Comparison of ENCODE assay signal across 10 cellular contexts in the genomic region with DNA sequence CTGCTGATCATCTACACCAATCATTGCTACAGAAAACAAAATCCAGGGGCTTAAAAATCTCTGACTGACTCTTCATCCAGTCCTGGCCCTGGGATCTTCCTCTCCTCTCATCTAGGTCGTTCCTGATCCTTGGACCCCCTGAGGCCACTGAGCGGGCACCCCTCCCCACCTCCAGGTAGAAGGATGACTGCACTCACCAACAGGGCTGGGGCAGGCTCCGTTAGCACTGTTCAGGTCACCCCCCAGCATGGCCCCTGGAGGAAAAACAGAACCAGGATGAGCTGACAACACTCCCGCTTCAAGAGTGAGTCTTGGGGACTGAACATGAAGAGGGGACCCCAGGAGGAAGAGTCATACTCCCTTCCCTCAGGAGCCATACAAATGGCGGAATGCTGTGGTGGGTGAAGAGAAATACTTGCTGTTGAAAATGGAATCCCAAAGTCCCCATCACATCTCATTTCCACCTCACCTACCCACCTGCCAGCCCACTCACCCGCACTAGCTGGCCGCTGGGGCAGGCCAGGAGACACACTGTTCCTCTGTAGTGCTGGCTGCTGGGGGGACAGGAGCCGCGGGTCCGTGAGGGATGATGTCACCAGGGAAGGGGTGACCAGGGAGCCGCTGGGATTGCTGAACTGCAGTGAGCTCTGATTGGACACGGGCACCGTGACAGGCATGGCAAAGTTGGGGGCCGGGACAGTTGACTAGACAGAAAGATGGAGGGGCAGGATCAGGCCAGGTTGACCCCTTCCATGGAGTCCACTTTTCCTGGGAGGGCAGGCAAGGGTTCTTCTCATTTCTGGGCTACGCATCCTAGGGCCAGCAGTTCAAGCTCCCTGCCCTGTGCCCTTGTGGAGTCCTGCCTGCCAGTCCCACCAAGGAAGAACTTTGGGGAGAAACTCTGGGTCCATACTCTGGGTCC. TPM values are rescaled to one million over a fixed set of nuclear protein-coding genes. Genes with fewer than 3 reads are reported as not detected.
DNase-seq lines count a peak whose midpoint lies in the region; ATAC-seq and TF ChIP-seq lines count a peak whose summit lies in the region.
"Had no signal": no experiment of that assay in that cellular context is flagged by ENCODE, and none has a peak within 500 bp of the region (broad histone marks: within the 10 kb centered on the region; RNA-seq: fewer than 3 reads in every experiment).

No MANE protein-coding gene starts in this region.

- ATAC-seq in T-helper 17 cell = no peak
- ATAC-seq in gastrocnemius medialis = no peak
- ATAC-seq in GM19463 (IDR thresholded peaks at IDR 0.05; ENCODE audit: unreplicated experiment) = no peak

- no peak for DNase-seq in CD8-positive, alpha-beta memory T cell
- DNase-seq in T-helper 17 cell (no peak), esophagus muscularis mucosa (ENCODE audit: extremely low spot score) (no peak), gastrocnemius medialis (no peak), NCI-H2081 treated with DMSO at 0.1 percent for 48 hours (lab: John Stamatoyannopoulos, UW) (no peak)
- no peak for DNase-seq in stimulated activated CD4-positive, alpha-beta T cell treated with anti-CD3 and anti-CD28 coated beads, Interleukin-12 subunit alpha, Interleukin-12 subunit beta, amount 100 ng/mL, for 4 hours
- DNase-seq: NCI-H1417, NCI-H345, SJCRH30 had no signal

- H3K4me1 ChIP-seq in CD8-positive, alpha-beta memory T cell (ENCODE audit: insufficient read depth, low read length) = peaks cover 23% of the 10 kb centered on the region
- peaks cover 94 to 100% (median 100%) of the 10 kb centered on the region in 4 donors for H3K4me1 ChIP-seq in esophagus muscularis mucosa
- H3K4me1 ChIP-seq in gastrocnemius medialis = peaks cover 92 to 99% of the 10 kb centered on the region in 2 donors

- peaks cover 9 to 97% (median 26%) of the 10 kb centered on the region in 3 donors for H3K36me3 Mint-ChIP-seq in CD8-positive, alpha-beta memory T cell
- peaks cover 12% of the 10 kb centered on the region for H3K36me3 Mint-ChIP-seq in T-helper 17 cell (ENCODE audit: low read depth)

- POLR2A ChIA-PET in CD8-positive, alpha-beta memory T cell (lab: Charles Lee) = interaction anchor here (1.5 to 2.7 kb wide), 2 partner anchors 19 to 22 kb away, joined by 5 to 29 read pairs; a partner anchor contains a TSS

- no peaks in the 10 kb centered on the region for H3K9me3 ChIP-seq in CD8-positive, alpha-beta memory T cell (ENCODE audit: low read length)
- H3K9me3 ChIP-seq in T-helper 17 cell (ENCODE audit: control insufficient read depth, low read length, poor library complexity, severe bottlenecking) (no peaks in the 10 kb centered on the region), esophagus muscularis mucosa (no peaks in the 10 kb centered on the region), gastrocnemius medialis (no peaks in the 10 kb centered on the region)
- H3K9me3 ChIP-seq: SJCRH30 had no signal

- H3K27me3 ChIP-seq in CD8-positive, alpha-beta memory T cell (ENCODE audit: insufficient read depth, low read length, poor library complexity, severe bottlenecking) = no peaks in the 10 kb centered on the region
- H3K27me3 ChIP-seq in esophagus muscularis mucosa (no peaks in the 10 kb centered on the region), gastrocnemius medialis (no peaks in the 10 kb centered on the region)
- H3K27me3 ChIP-seq: SJCRH30 had no signal

- peaks cover 80% of the 10 kb centered on the region for H3K36me3 ChIP-seq in CD8-positive, alpha-beta memory T cell (ENCODE audit: insufficient read depth, low read length)
- H3K36me3 ChIP-seq in esophagus muscularis mucosa (peaks cover 56 to 95% (median 90%) of the 10 kb centered on the region in 4 donors), gastrocnemius medialis (peaks cover 2 to 85% of the 10 kb centered on the region in 2 donors)

- peak overlapping the region in 1 of 7 donors; percentile 66 for H3K4me3 Mint-ChIP-seq in CD8-positive, alpha-beta memory T cell
- H3K4me3 Mint-ChIP-seq in T-helper 17 cell = peak overlapping the region; percentile 45

- peak overlapping the region in 6 of 8 donors; percentile 81 to 95 (median 89) for H3K27ac Mint-ChIP-seq in CD8-positive, alpha-beta memory T cell
- H3K27ac Mint-ChIP-seq in T-helper 17 cell = peak overlapping the region; percentile 99

- H3K27ac ChIP-seq in CD8-positive, alpha-beta memory T cell (ENCODE audit: low read depth, low read length) = no peak overlapping the region
- H3K27ac ChIP-seq in esophagus muscularis mucosa (replicated peaks in 1 of 4) (peak overlapping the region; percentile 87 to 100 (median 91)), gastrocnemius medialis (peak overlapping the region; percentile 96 to 99 (median 98))
- H3K27ac ChIP-seq: SJCRH30 had no signal

- in situ Hi-C loops in gastrocnemius medialis (cut with MboI; ENCODE audit: low sequenced_read_pairs in 4 of 4) = loop anchor here in 1 of 4 donors (25.0 kb wide), 1 partner anchor 367 kb away; a partner anchor contains a TSS

- TF ChIP-seq POLR2A in esophagus muscularis mucosa (IDR thresholded peaks at IDR 0.05; ENCODE audit: low read depth) (no peak), gastrocnemius medialis (IDR thresholded peaks at IDR 0.05) (no peak)

- CTCF ChIA-PET in CD8-positive, alpha-beta memory T cell (lab: Charles Lee) = interaction anchor here (1.7 to 8.4 kb wide), 6 partner anchors 11 to 135 kb away, joined by 4 to 177 read pairs (median 20); a partner anchor contains a TSS

- WGBS in esophagus muscularis mucosa = 82% methylated on average over 10 of the region's 15 CpGs

- H3K4me3 ChIP-seq in CD8-positive, alpha-beta memory T cell (ENCODE audit: low read length) = no peak overlapping the region
- H3K4me3 ChIP-seq in esophagus muscularis mucosa (no peak overlapping the region), gastrocnemius medialis (no peak overlapping the region)
- H3K4me3 ChIP-seq: SJCRH30 had no signal

- intact Hi-C loops in esophagus muscularis mucosa (cut with DNase I) = loop anchor here (10.0 kb wide), 1 partner anchor 115 kb away; a partner anchor contains a TSS
- intact Hi-C loops in gastrocnemius medialis (cut with DNase I; ENCODE audit: low total_unique reads) = no loop called here

- peaks cover 38 to 51% (median 45%) of the 10 kb centered on the region in 3 donors for H3K4me1 Mint-ChIP-seq in CD8-positive, alpha-beta memory T cell
- H3K4me1 Mint-ChIP-seq in T-helper 17 cell = peaks cover 43% of the 10 kb centered on the region

- TF ChIP-seq EP300 in esophagus muscularis mucosa (IDR thresholded peaks at IDR 0.05) = no peak

- H3K27me3 Mint-ChIP-seq in CD8-positive, alpha-beta memory T cell = no peaks in the 10 kb centered on the region
- H3K27me3 Mint-ChIP-seq in T-helper 17 cell = no peaks in the 10 kb centered on the region

- TF ChIP-seq CTCF in esophagus muscularis mucosa (IDR thresholded peaks at IDR 0.05) (no peak), gastrocnemius medialis (IDR thresholded peaks at IDR 0.05 in 4 of 5, conservative IDR thresholded peaks at IDR 0.05 in 1 of 5) (no peak)

- no peaks in the 10 kb centered on the region for H3K9me3 Mint-ChIP-seq in CD8-positive, alpha-beta memory T cell

RNA-seq across cellular contexts. Expression of a gene that starts 21.2 kb away (rescaled TPM):
- total RNA-seq in CD8-positive, alpha-beta memory T cell = 10 to 100 TPM; 32.9 to 35.4 TPM
- polyA plus RNA-seq in CD8-positive, alpha-beta memory T cell = 19.2 TPM
- total RNA-seq in T-helper 17 cell = 100 to 1,000 TPM; 142 to 157 TPM
- total RNA-seq in esophagus muscularis mucosa = 100 to 1,000 TPM in 3 of 4 donors, 10 to 100 TPM in 1; 78.0 to 138 (median 115) TPM
- total RNA-seq in gastrocnemius medialis = 100 to 1,000 TPM; 129 to 260 (median 168) TPM
